Comparison of ENCODE assay signal across 7 cellular contexts in genomic region chrX:46978341-46979291, GRCh38.
DNase-seq lines count a peak whose midpoint lies in the region; ATAC-seq and TF ChIP-seq lines count a peak whose summit lies in the region.

No MANE protein-coding gene starts in this region.

- H3K4me3 Mint-ChIP-seq in activated T-cell treated with anti-CD3 and anti-CD28 coated beads, Interleukin-2, amount 50 U/mL, for 4 hours = no peak overlapping the region

- H3K36me3 Mint-ChIP-seq in activated T-cell treated with anti-CD3 and anti-CD28 coated beads, Interleukin-2, amount 50 U/mL, for 4 hours (ENCODE audit: insufficient read depth) = no peaks in the 10 kb centered on the region

- intact Hi-C loops in Panc1 (cut with micrococcal nuclease; ENCODE audit: unreplicated experiment) = loop anchor here (2.0 kb wide), 1 partner anchor 74 kb away; no protein-coding TSS in a partner anchor
- intact Hi-C loops in upper lobe of right lung (cut with DNase I) = no loop called here

- no peak overlapping the region for H3K4me2 ChIP-seq in parathyroid adenoma (ENCODE audit: low read length)

- H2AFZ ChIP-seq in parathyroid adenoma = no peak overlapping the region

- no peaks in the 10 kb centered on the region for H3K9me3 Mint-ChIP-seq in activated T-cell treated with anti-CD3 and anti-CD28 coated beads, Interleukin-2, amount 50 U/mL, for 4 hours

- POLR2A ChIA-PET in Panc1 (lab: Charles Lee) = no interaction called here

- H3K79me2 ChIP-seq in parathyroid adenoma = peaks cover 2% of the 10 kb centered on the region

- in situ Hi-C loops in Panc1 (cut with HindIII; ENCODE audit: low pct_unique_long_range_greater_than_20kb, low sequenced_read_pairs) = no loop called here

- peak overlapping the region; percentile 66 for H3K27ac ChIP-seq in Panc1 (ENCODE audit: low read length)
- H3K27ac ChIP-seq in parathyroid adenoma = no peak overlapping the region
- no peak overlapping the region for H3K27ac ChIP-seq in upper lobe of right lung

- H3K9me3 ChIP-seq in Panc1 (ENCODE audit: control insufficient read depth, insufficient read depth, low read depth, low read length) = no peaks in the 10 kb centered on the region
- H3K9me3 ChIP-seq in parathyroid adenoma (ENCODE audit: control insufficient read depth, low read length) = no peaks in the 10 kb centered on the region
- no peaks in the 10 kb centered on the region for H3K9me3 ChIP-seq in upper lobe of right lung

- no peak overlapping the region for H3K9ac ChIP-seq in parathyroid adenoma

- H3K36me3 ChIP-seq in Panc1 (ENCODE audit: control insufficient read depth, insufficient read depth, low read length) = no peaks in the 10 kb centered on the region
- no peaks in the 10 kb centered on the region for H3K36me3 ChIP-seq in parathyroid adenoma (ENCODE audit: control insufficient read depth, insufficient read depth, low read length)
- no peaks in the 10 kb centered on the region for H3K36me3 ChIP-seq in upper lobe of right lung

- H3K27me3 ChIP-seq in Panc1 (ENCODE audit: control insufficient read depth, insufficient read depth, low read length) = no peaks in the 10 kb centered on the region
- H3K27me3 ChIP-seq in parathyroid adenoma (ENCODE audit: control insufficient read depth, insufficient read depth, low read length) = no peaks in the 10 kb centered on the region
- H3K27me3 ChIP-seq in upper lobe of right lung = no peaks in the 10 kb centered on the region

- peak; percentile 96 for ATAC-seq in Panc1
- peak; percentile 67 to 72 for ATAC-seq in activated T-cell treated with anti-CD3 and anti-CD28 coated beads, Interleukin-2, amount 50 U/mL, for 4 hours
- peak; percentile 89 for ATAC-seq in upper lobe of right lung

- TF ChIP-seq CTCF in GM12874 (IDR thresholded peaks at IDR 0.05; ENCODE audit: insufficient read depth, low read depth, low read length) (peak; percentile 59), Panc1 (IDR thresholded peaks at IDR 0.05) (peak; percentile 84), fibroblast of villous mesenchyme (IDR thresholded peaks at IDR 0.05; ENCODE audit: insufficient read depth, low read depth, low read length) (peak; percentile 59), parathyroid adenoma (IDR thresholded peaks at IDR 0.05) (peak; percentile 30), upper lobe of right lung (IDR thresholded peaks at IDR 0.05) (peak; percentile 62)

- no peaks in the 10 kb centered on the region for H3K27me3 Mint-ChIP-seq in activated T-cell treated with anti-CD3 and anti-CD28 coated beads, Interleukin-2, amount 50 U/mL, for 4 hours (ENCODE audit: low read depth)

- H3K4me1 ChIP-seq in Panc1 (ENCODE audit: control insufficient read depth, insufficient read depth, low read length) (peaks cover 12% of the 10 kb centered on the region; the same call in 1 of the 2 replicates), parathyroid adenoma (peaks cover 3% of the 10 kb centered on the region), upper lobe of right lung (no peaks in the 10 kb centered on the region)

- peak; percentile 10 for DNase-seq in HuH-7.5 (ENCODE audit: low spot score)
- DNase-seq in Panc1 (ENCODE audit: low read depth, low spot score) = peak; percentile 64
- peak; percentile 65 for DNase-seq in activated T-cell treated with anti-CD3 and anti-CD28 coated beads, Interleukin-2, amount 50 U/mL, for 4 hours
- DNase-seq in fibroblast of villous mesenchyme (ENCODE audit: low read depth) = peak; percentile 76
- DNase-seq in upper lobe of right lung = peak; percentile 79

- no peaks in the 10 kb centered on the region for H3K4me1 Mint-ChIP-seq in activated T-cell treated with anti-CD3 and anti-CD28 coated beads, Interleukin-2, amount 50 U/mL, for 4 hours (ENCODE audit: low read depth)

- BruUV-seq in Panc1 (replicated peaks; lab: Mats Ljungman, UMichigan) = no TSS peak

- H3K4me3 ChIP-seq in Panc1 (ENCODE audit: low read depth in 2 of 2, low read length in 2 of 2) = no peak overlapping the region
- no peak overlapping the region for H3K4me3 ChIP-seq in fibroblast of villous mesenchyme (ENCODE audit: low read depth, low read length)
- no peak overlapping the region for H3K4me3 ChIP-seq in parathyroid adenoma (ENCODE audit: low read depth, low read length)
- H3K4me3 ChIP-seq in upper lobe of right lung = no peak overlapping the region

- CTCF ChIA-PET in Panc1 (lab: Charles Lee) = no interaction called here

Comparison
In these comparisons a context has a peak if more than half of its experiments do, and no peak if none do; other contexts are left out.
1. CTCF ChIP-seq: peak in every context shown above with its lines; median percentile 84 in Panc1; 62 in upper lobe of right lung; 59 in GM12874; 59 in fibroblast of villous mesenchyme; 30 in parathyroid adenoma.
2. DNase-seq: peak in every context shown above with its lines; median percentile 79 in upper lobe of right lung; 76 in fibroblast of villous mesenchyme; 65 in activated T-cell treated with anti-CD3 and anti-CD28 coated beads, Interleukin-2, amount 50 U/mL, for 4 hours; 64 in Panc1; 10 in HuH-7.5.